In genomic region chr6:24205020-24205492, GRCh38 we compare ENCODE assay signal across 8 cellular contexts.
DNase-seq lines count a peak whose midpoint lies in the region; ATAC-seq lines count a peak whose summit lies in the region.

No MANE protein-coding gene starts in this region.

- intact Hi-C loops in posterior vena cava (cut with DNase I): no loop called here

- DNase-seq in COLO668 (lab: John Stamatoyannopoulos, UW; ENCODE audit: unreplicated experiment) (peak; percentile 11), MV-4-11 (lab: John Stamatoyannopoulos, UW) (peak; percentile 20), SK-N-DZ (ENCODE audit: low spot score) (peak; percentile 70), fibroblast of the conjunctiva (ENCODE audit: low read depth) (peak; percentile 21), retina (peak; percentile 75), posterior vena cava (ENCODE audit: low spot score) (no peak)

- ATAC-seq in GM18909 (IDR thresholded peaks at IDR 0.05; ENCODE audit: poor library complexity, unreplicated experiment) (peak; percentile 71), HG03025 (IDR thresholded peaks at IDR 0.05; ENCODE audit: low FRiP score, unreplicated experiment) (no peak)
